Comparison of ENCODE assay signal across 5 cellular contexts in the genomic region with DNA sequence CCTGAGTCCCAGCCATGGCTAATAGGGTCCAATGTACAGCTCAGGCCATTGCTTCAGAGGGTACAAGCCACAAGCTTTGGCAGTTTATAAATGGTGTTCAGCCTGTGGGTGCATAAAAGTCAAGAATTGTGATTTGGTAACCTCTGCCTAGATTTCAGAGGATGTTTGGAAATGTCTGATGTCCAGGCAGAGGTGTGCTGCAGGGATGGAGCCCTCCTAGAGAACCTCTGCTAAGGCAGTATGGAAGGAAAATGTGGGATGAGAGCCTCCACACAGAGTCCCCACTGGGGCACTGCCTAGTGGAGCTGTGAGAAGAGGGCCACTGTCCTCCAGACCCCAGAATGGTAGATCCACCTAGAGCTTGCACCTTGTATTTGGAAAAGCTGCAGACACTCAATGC.
"Had no signal": no experiment of that assay in that cellular context is flagged by ENCODE, and none has a peak within 500 bp of the region (broad histone marks: within the 10 kb centered on the region; RNA-seq: fewer than 3 reads in every experiment).

No MANE protein-coding gene starts in this region.

- H3K27ac Mint-ChIP-seq: GM23338, H9 had no signal

- H3K4me3 Mint-ChIP-seq: GM23338, H9 had no signal

- H3K4me3 ChIP-seq: GM23338, K562 had no signal

- DNase-seq: H9, HCEC 1CT, IMR-90 had no signal

- H3K4me1 Mint-ChIP-seq: GM23338, H9 had no signal

- ATAC-seq: GM23338, K562 had no signal
